In genomic region chr2:218865396-218865795, GRCh38 we compare ENCODE assay signal across 1 cellular context.
TF ChIP-seq lines count a peak whose summit lies in the region.

No MANE protein-coding gene starts in this region.

TF ChIP-seq in H1, 55 proteins besides CTCF, POLR2A, EP300 and RAD21:
- no peak for TF ChIP-seq RBBP5 (IDR thresholded peaks at IDR 0.05; ENCODE audit: borderline replicate concordance, low read depth, low read length)
- no peak for TF ChIP-seq CHD7 (IDR thresholded peaks at IDR 0.05; ENCODE audit: insufficient replicate concordance, low read length)
- TF ChIP-seq SP1 (IDR thresholded peaks at IDR 0.05; ENCODE audit: low read depth, low read length): no peak
- TF ChIP-seq BRCA1 (IDR thresholded peaks at IDR 0.05; ENCODE audit: low read depth, low read length): no peak
- no peak for TF ChIP-seq KDM1A (IDR thresholded peaks at IDR 0.05; ENCODE audit: borderline replicate concordance, low read length)
- no peak for TF ChIP-seq MAX (IDR thresholded peaks at IDR 0.05)
- TF ChIP-seq POU5F1 (IDR thresholded peaks at IDR 0.05; ENCODE audit: low read depth, low read length): no peak
- TF ChIP-seq RXRA (IDR thresholded peaks at IDR 0.05; ENCODE audit: insufficient read depth, low read depth, low read length): no peak
- TF ChIP-seq CBX8 (IDR thresholded peaks at IDR 0.05; ENCODE audit: borderline replicate concordance, low read depth, low read length): no peak
- no peak for TF ChIP-seq SUZ12 (IDR thresholded peaks at IDR 0.05; ENCODE audit: low read length)
- TF ChIP-seq CHD2 (IDR thresholded peaks at IDR 0.05; ENCODE audit: low read length): no peak
- no peak for TF ChIP-seq SIRT6 (IDR thresholded peaks at IDR 0.05; ENCODE audit: low read length)
